22 cellular contexts compared by ENCODE assay signal in the genomic region with DNA sequence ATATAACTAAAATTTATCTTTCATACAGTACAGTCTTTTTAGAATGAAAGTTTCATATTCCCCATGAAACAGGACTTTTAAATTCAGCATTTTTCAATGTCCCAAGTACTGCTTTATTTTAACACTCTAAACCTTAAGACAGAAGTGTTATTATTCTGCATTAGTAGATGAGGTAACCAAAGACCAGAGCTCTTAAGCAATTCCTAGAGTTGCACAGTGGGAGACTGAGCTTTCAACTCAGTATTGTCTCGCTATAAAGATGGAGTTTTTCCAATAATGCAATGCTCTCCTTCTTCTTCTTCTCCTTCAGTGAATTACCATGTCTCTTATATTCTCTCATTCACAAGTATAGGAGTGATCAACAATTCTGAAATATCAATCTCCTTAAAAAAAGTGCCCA.
DNase-seq lines count a peak whose midpoint lies in the region; ATAC-seq and TF ChIP-seq lines count a peak whose summit lies in the region.
"Had no signal": no experiment of that assay in that cellular context is flagged by ENCODE, and none has a peak within 500 bp of the region (broad histone marks: within the 10 kb centered on the region; RNA-seq: fewer than 3 reads in every experiment).

No MANE protein-coding gene starts in this region.

- no peaks in the 10 kb centered on the region for H3K36me3 ChIP-seq in psoas muscle (ENCODE audit: insufficient read depth in 1 of 2, low read depth in 1 of 2)
- H3K36me3 ChIP-seq in brain microvascular endothelial cell (replicated peaks), result no peaks in the 10 kb centered on the region
- H3K36me3 ChIP-seq: prostate gland, upper lobe of left lung had no signal

- 72 to 97% (median 78%) methylated on average over 1 of the region's 1 CpG for WGBS in psoas muscle, 3 donors

- peaks cover 16% of the 10 kb centered on the region for H3K4me1 ChIP-seq in psoas muscle
- H3K4me1 ChIP-seq: prostate gland, upper lobe of left lung had no signal

- no peaks in the 10 kb centered on the region for H3K9me3 ChIP-seq in psoas muscle
- H3K9me3 ChIP-seq: prostate gland, upper lobe of left lung had no signal

- DNase-seq in amniotic epithelial cell (ENCODE audit: low read depth), result peak; percentile 15
- peak; percentile 18 for DNase-seq in fibroblast of peridontal ligament (ENCODE audit: extremely low read depth)
- DNase-seq in psoas muscle, result no peak
- no peak for DNase-seq in NCI-H510A (lab: John Stamatoyannopoulos, UW)
- no peak for DNase-seq in brain microvascular endothelial cell
- DNase-seq in anterior cingulate cortex (lab: John Stamatoyannopoulos, UW), result no peak
- DNase-seq: activated CD4-positive, alpha-beta T cell treated with anti-CD3 and anti-CD28 coated beads for 48 hours; activated CD8-positive, alpha-beta memory T cell treated with anti-CD3 and anti-CD28 coated beads, Interleukin-2, amount 10 ng/mL, durations not matched to agents 7 days and 5 days; activated naive CD8-positive, alpha-beta T cell treated with anti-CD3 and anti-CD28 coated beads, Interleukin-2, amount 50 U/mL, for 24 hours; effector memory CD8-positive, alpha-beta T cell; EL; H7; hypothalamus; naive thymus-derived CD4-positive, alpha-beta T cell; NCI-H1694 treated with DMSO at 0.1 percent for 48 hours; NK-92 treated with Interleukin-12 subunit alpha and Interleukin-12 subunit beta, amount 100 ng/mL, for 24 hours; small intestine; stimulated activated CD4-positive, alpha-beta T cell treated with anti-CD3 and anti-CD28 coated beads, Interleukin-4, amount 100 ng/mL, for 24 hours; upper lobe of left lung had no signal

- TF ChIP-seq EP300 in Ishikawa (IDR thresholded peaks at IDR 0.05; ENCODE audit: borderline replicate concordance), result no peak

- H3K27ac ChIP-seq in psoas muscle (peak overlapping the region; percentile 54), brain microvascular endothelial cell (no peak overlapping the region)
- H3K27ac ChIP-seq: prostate gland, upper lobe of left lung had no signal

- H3K27me3 ChIP-seq in psoas muscle (ENCODE audit: insufficient read depth in 3 of 3, low read length in 2 of 3) (no peaks in the 10 kb centered on the region), brain microvascular endothelial cell (replicated peaks) (no peaks in the 10 kb centered on the region)
- H3K27me3 ChIP-seq: upper lobe of left lung had no signal

- intact Hi-C loops in psoas muscle (cut with DNase I), result no loop called here

- in situ Hi-C loops in brain microvascular endothelial cell (cut with HindIII; ENCODE audit: low pct_ligation_motif_present, low sequenced_read_pairs), result no loop called here

- TF ChIP-seq CTCF in psoas muscle (IDR thresholded peaks at IDR 0.05) (no peak), brain microvascular endothelial cell (IDR thresholded peaks at IDR 0.05; ENCODE audit: low read depth, low read length, missing control alignments) (no peak)

- H3K4me3 ChIP-seq in psoas muscle (no peak overlapping the region), brain microvascular endothelial cell (ENCODE audit: low read depth, low read length) (no peak overlapping the region)
- H3K4me3 ChIP-seq: prostate gland, upper lobe of left lung had no signal

- ATAC-seq in psoas muscle (no peak), GM18517 (IDR thresholded peaks at IDR 0.05; ENCODE audit: unreplicated experiment) (no peak)
- ATAC-seq: activated CD8-positive, alpha-beta memory T cell treated with anti-CD3 and anti-CD28 coated beads, Interleukin-2, amount 10 ng/mL, durations not matched to agents 7 days and 5 days; activated naive CD8-positive, alpha-beta T cell treated with anti-CD3 and anti-CD28 coated beads, Interleukin-2, amount 50 U/mL, for 24 hours; effector memory CD8-positive, alpha-beta T cell; naive thymus-derived CD4-positive, alpha-beta T cell had no signal

- TF ChIP-seq RAD21 in Ishikawa (IDR thresholded peaks at IDR 0.05; ENCODE audit: low read depth), result no peak

TF ChIP-seq in Ishikawa, 13 proteins besides CTCF, POLR2A, EP300 and RAD21:
- TF ChIP-seq CEBPB (IDR thresholded peaks at IDR 0.05) (peak; percentile 71), CREB1 (IDR thresholded peaks at IDR 0.05; ENCODE audit: low read depth) (no peak), ZBTB7A (IDR thresholded peaks at IDR 0.05; ENCODE audit: low read depth) (no peak)
- TF ChIP-seq, protein P1, sequence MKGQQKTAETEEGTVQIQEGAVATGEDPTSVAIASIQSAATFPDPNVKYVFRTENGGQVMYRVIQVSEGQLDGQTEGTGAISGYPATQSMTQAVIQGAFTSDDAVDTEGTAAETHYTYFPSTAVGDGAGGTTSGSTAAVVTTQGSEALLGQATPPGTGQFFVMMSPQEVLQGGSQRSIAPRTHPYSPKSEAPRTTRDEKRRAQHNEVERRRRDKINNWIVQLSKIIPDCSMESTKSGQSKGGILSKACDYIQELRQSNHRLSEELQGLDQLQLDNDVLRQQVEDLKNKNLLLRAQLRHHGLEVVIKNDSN (IDR thresholded peaks at IDR 0.05), result no peak

Comparison
In these comparisons a context has a peak if more than half of its experiments do, and no peak if none do; other contexts are left out.
1. DNase-seq: peak in amniotic epithelial cell (single experiment) and fibroblast of peridontal ligament (single experiment); none in psoas muscle (0 of 2), NCI-H510A (single experiment), brain microvascular endothelial cell (single experiment) and anterior cingulate cortex (0 of 58).